In the genomic region with DNA sequence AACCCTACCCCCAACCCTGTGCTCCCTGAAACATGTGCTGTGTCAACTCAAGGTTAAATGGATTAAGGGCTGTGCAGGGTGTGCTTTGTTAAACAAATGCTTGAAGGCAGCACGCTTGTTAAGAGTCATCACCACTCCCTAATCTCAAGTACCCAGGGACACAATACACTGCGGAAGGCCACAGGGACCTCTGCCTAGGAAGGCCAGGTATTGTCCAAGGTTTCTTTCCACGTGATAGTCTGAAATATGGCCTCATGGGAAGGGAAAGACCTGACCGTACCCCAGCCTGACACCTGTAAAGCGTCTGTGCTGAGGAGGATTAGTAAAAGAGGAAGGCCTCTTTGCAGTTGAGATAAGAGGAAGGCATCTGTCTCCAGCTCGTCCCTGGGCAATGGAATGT, we compare ENCODE assay signal across 16 cellular contexts. TPM values are rescaled to one million over a fixed set of nuclear protein-coding genes. Genes with fewer than 3 reads are reported as not detected.
"Had no signal": no experiment of that assay in that cellular context is flagged by ENCODE, and none has a peak within 500 bp of the region (broad histone marks: within the 10 kb centered on the region; RNA-seq: fewer than 3 reads in every experiment).

No MANE protein-coding gene starts in this region.

RNA-seq across cellular contexts. Expression of a gene that starts 27.8 kb away (rescaled TPM):
- total RNA-seq: activated B cell treated with CpG ODN at 0.5 μM for 24 hours; activated CD4-positive, alpha-beta memory T cell treated with anti-CD3 and anti-CD28 coated beads for 36 hours; activated naive CD4-positive, alpha-beta T cell treated with anti-CD3 and anti-CD28 coated beads for 36 hours; activated naive CD4-positive, alpha-beta T cell treated with anti-CD3 and anti-CD28 coated beads, Interleukin-2, amount 50 U/mL, for 72 hours; activated T-cell treated with anti-CD3 and anti-CD28 coated beads, Interleukin-2, amount 50 U/mL, for 4 hours; activated T-helper 1 cell treated with anti-CD3 and anti-CD28 coated beads, Interleukin-12 subunit alpha, Interleukin-12 subunit beta, Interleukin-2, Interleukin-4 antibody, amounts not matched to agents 30 ng/mL and 10 ng/mL and 1 ng/mL, durations not matched to agents 14 hours and 24 hours and 36 hours; adrenal gland; astrocyte; body of pancreas; breast epithelium; cardiac septum; M059J; RPMI7951; SJCRH30; T-helper 1 cell treated with Interleukin-12 subunit alpha and Interleukin-12 subunit beta and Interleukin-4 antibody, amounts not matched to agents 30 ng/mL and 1 ng/mL, for 36 hours; T-helper 2 cell treated with Interferon-gamma antibody and Interleukin-4, amounts not matched to agents 100 ng/mL and 5 ng/mL, for 36 hours had no signal
- polyA plus RNA-seq: adrenal gland had no signal

RNA-seq across cellular contexts. Expression of a gene that starts 56.8 kb away (rescaled TPM):
- total RNA-seq: activated B cell treated with CpG ODN at 0.5 μM for 24 hours; activated CD4-positive, alpha-beta memory T cell treated with anti-CD3 and anti-CD28 coated beads for 36 hours; activated naive CD4-positive, alpha-beta T cell treated with anti-CD3 and anti-CD28 coated beads for 36 hours; activated naive CD4-positive, alpha-beta T cell treated with anti-CD3 and anti-CD28 coated beads, Interleukin-2, amount 50 U/mL, for 72 hours; activated T-cell treated with anti-CD3 and anti-CD28 coated beads, Interleukin-2, amount 50 U/mL, for 4 hours; activated T-helper 1 cell treated with anti-CD3 and anti-CD28 coated beads, Interleukin-12 subunit alpha, Interleukin-12 subunit beta, Interleukin-2, Interleukin-4 antibody, amounts not matched to agents 30 ng/mL and 10 ng/mL and 1 ng/mL, durations not matched to agents 14 hours and 24 hours and 36 hours; adrenal gland; astrocyte; body of pancreas; cardiac septum; M059J; RPMI7951; SJCRH30; T-helper 1 cell treated with Interleukin-12 subunit alpha and Interleukin-12 subunit beta and Interleukin-4 antibody, amounts not matched to agents 30 ng/mL and 1 ng/mL, for 36 hours; T-helper 2 cell treated with Interferon-gamma antibody and Interleukin-4, amounts not matched to agents 100 ng/mL and 5 ng/mL, for 36 hours had no signal
- polyA plus RNA-seq: adrenal gland had no signal
